Comparison of ENCODE assay signal across 1 cellular context in the genomic region with DNA sequence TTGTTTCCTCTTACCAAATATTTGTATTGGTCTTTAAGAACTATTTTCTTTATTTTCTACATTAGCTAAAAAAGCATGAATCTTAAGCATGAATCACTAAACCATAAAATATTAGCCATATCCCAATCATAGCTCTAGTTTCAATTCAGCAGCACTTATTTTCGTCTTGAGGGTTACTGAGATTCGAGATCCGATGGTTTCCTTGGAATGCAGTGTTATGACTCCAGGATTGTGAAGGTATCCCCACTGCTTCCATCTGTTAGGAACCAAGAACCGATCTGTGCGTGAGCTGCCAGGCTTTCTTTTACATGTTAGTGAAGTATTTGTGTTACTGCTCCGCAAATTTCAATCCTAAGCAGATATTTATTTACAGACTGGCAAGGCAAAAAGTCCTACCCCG.
TF ChIP-seq lines count a peak whose summit lies in the region.

No MANE protein-coding gene starts in this region.

TF ChIP-seq in IMR-90, 13 proteins besides CTCF, POLR2A, EP300 and RAD21 (continued from another document):
- no peak for TF ChIP-seq NFE2L2 (IDR thresholded peaks at IDR 0.05; ENCODE audit: low read depth, low read length)
- TF ChIP-seq CEBPB (IDR thresholded peaks at IDR 0.05; ENCODE audit: low read depth, low read length): no peak
- no peak for TF ChIP-seq SMC3 (IDR thresholded peaks at IDR 0.05; ENCODE audit: low read depth, low read length)
- no peak for TF ChIP-seq FOS (IDR thresholded peaks at IDR 0.05; ENCODE audit: low read depth, low read length)
- TF ChIP-seq BHLHE40 (IDR thresholded peaks at IDR 0.05; ENCODE audit: low read depth, low read length): no peak
